Comparison of ENCODE assay signal across 1 cellular context in the genomic region with DNA sequence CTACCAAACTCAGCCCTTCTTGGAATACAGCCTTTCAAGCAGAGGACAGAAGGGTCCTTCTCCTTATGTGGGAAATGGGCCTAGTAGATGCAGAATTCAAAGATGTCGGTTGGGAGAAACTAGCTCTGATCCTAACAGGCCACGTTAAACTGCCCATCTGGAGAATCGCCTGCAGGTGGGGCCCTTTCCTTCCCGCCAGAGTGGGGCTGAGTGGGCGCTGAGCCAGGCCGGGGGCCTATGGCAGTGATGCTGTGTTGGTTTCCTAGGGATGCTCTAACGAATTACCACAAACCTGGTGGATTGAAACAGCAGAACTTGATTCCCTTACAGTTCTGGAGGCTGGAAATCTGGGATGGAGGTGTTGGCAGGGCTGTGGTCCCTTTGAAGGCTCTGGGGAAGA.
TF ChIP-seq lines count a peak whose summit lies in the region.

No MANE protein-coding gene starts in this region.

TF ChIP-seq in K562, 482 proteins besides CTCF, POLR2A, EP300 and RAD21 (continued from another document):
- TF ChIP-seq, protein P1, sequence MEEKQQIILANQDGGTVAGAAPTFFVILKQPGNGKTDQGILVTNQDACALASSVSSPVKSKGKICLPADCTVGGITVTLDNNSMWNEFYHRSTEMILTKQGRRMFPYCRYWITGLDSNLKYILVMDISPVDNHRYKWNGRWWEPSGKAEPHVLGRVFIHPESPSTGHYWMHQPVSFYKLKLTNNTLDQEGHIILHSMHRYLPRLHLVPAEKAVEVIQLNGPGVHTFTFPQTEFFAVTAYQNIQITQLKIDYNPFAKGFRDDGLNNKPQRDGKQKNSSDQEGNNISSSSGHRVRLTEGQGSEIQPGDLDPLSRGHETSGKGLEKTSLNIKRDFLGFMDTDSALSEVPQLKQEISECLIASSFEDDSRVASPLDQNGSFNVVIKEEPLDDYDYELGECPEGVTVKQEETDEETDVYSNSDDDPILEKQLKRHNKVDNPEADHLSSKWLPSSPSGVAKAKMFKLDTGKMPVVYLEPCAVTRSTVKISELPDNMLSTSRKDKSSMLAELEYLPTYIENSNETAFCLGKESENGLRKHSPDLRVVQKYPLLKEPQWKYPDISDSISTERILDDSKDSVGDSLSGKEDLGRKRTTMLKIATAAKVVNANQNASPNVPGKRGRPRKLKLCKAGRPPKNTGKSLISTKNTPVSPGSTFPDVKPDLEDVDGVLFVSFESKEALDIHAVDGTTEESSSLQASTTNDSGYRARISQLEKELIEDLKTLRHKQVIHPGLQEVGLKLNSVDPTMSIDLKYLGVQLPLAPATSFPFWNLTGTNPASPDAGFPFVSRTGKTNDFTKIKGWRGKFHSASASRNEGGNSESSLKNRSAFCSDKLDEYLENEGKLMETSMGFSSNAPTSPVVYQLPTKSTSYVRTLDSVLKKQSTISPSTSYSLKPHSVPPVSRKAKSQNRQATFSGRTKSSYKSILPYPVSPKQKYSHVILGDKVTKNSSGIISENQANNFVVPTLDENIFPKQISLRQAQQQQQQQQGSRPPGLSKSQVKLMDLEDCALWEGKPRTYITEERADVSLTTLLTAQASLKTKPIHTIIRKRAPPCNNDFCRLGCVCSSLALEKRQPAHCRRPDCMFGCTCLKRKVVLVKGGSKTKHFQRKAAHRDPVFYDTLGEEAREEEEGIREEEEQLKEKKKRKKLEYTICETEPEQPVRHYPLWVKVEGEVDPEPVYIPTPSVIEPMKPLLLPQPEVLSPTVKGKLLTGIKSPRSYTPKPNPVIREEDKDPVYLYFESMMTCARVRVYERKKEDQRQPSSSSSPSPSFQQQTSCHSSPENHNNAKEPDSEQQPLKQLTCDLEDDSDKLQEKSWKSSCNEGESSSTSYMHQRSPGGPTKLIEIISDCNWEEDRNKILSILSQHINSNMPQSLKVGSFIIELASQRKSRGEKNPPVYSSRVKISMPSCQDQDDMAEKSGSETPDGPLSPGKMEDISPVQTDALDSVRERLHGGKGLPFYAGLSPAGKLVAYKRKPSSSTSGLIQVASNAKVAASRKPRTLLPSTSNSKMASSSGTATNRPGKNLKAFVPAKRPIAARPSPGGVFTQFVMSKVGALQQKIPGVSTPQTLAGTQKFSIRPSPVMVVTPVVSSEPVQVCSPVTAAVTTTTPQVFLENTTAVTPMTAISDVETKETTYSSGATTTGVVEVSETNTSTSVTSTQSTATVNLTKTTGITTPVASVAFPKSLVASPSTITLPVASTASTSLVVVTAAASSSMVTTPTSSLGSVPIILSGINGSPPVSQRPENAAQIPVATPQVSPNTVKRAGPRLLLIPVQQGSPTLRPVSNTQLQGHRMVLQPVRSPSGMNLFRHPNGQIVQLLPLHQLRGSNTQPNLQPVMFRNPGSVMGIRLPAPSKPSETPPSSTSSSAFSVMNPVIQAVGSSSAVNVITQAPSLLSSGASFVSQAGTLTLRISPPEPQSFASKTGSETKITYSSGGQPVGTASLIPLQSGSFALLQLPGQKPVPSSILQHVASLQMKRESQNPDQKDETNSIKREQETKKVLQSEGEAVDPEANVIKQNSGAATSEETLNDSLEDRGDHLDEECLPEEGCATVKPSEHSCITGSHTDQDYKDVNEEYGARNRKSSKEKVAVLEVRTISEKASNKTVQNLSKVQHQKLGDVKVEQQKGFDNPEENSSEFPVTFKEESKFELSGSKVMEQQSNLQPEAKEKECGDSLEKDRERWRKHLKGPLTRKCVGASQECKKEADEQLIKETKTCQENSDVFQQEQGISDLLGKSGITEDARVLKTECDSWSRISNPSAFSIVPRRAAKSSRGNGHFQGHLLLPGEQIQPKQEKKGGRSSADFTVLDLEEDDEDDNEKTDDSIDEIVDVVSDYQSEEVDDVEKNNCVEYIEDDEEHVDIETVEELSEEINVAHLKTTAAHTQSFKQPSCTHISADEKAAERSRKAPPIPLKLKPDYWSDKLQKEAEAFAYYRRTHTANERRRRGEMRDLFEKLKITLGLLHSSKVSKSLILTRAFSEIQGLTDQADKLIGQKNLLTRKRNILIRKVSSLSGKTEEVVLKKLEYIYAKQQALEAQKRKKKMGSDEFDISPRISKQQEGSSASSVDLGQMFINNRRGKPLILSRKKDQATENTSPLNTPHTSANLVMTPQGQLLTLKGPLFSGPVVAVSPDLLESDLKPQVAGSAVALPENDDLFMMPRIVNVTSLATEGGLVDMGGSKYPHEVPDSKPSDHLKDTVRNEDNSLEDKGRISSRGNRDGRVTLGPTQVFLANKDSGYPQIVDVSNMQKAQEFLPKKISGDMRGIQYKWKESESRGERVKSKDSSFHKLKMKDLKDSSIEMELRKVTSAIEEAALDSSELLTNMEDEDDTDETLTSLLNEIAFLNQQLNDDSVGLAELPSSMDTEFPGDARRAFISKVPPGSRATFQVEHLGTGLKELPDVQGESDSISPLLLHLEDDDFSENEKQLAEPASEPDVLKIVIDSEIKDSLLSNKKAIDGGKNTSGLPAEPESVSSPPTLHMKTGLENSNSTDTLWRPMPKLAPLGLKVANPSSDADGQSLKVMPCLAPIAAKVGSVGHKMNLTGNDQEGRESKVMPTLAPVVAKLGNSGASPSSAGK (IDR thresholded peaks at IDR 0.05) = no peak
- TF ChIP-seq ZNF589 (CRISPR knock-in tag; IDR thresholded peaks at IDR 0.05; ENCODE audit: low read depth) = no peak
- TF ChIP-seq ZC3H11A (IDR thresholded peaks at IDR 0.05; ENCODE audit: low read depth, low read length) = no peak
- TF ChIP-seq NFXL1 (CRISPR knock-in tag; IDR thresholded peaks at IDR 0.05) = no peak
- no peak for TF ChIP-seq CBX3 (IDR thresholded peaks at IDR 0.05; ENCODE audit: borderline replicate concordance in 1 of 2, low read length in 2 of 2)
- no peak for TF ChIP-seq ZNF24 (IDR thresholded peaks at IDR 0.05)
- TF ChIP-seq MBD2 (IDR thresholded peaks at IDR 0.05; ENCODE audit: borderline replicate concordance, low read depth) = no peak
- TF ChIP-seq RBBP5 (IDR thresholded peaks at IDR 0.05; ENCODE audit: borderline replicate concordance, insufficient read depth, low read length, poor library complexity, severe bottlenecking) = no peak
- TF ChIP-seq ILF3 (IDR thresholded peaks at IDR 0.05; ENCODE audit: borderline replicate concordance) = no peak
- TF ChIP-seq SMC3 (conservative IDR thresholded peaks at IDR 0.05; ENCODE audit: insufficient read depth, low read depth, low read length) = peak; percentile 59; the same call in 1 of the 2 replicates
- TF ChIP-seq CREM (IDR thresholded peaks at IDR 0.05; ENCODE audit: low read depth) = no peak
- TF ChIP-seq, protein P2, sequence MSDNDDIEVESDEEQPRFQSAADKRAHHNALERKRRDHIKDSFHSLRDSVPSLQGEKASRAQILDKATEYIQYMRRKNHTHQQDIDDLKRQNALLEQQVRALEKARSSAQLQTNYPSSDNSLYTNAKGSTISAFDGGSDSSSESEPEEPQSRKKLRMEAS (CRISPR knock-in tag; IDR thresholded peaks at IDR 0.05) = no peak
- no peak for TF ChIP-seq PHF8 (IDR thresholded peaks at IDR 0.05; ENCODE audit: borderline replicate concordance, low read length)
- no peak for TF ChIP-seq ZBTB9 (CRISPR knock-in tag; IDR thresholded peaks at IDR 0.05)
- peak; percentile 67; the same call in 1 of the 2 replicates for TF ChIP-seq XRCC5 (IDR thresholded peaks at IDR 0.05; ENCODE audit: low read depth, low read length)
- TF ChIP-seq DEAF1 (CRISPR knock-in tag; IDR thresholded peaks at IDR 0.05) = 0 out of 2 replicates have a peak, but pooled peaks have one; percentile 16
- TF ChIP-seq BRD4 (IDR thresholded peaks at IDR 0.05) = no peak
